Comparison of ENCODE assay signal across 8 cellular contexts in genomic region chr4:130233377-130234047, GRCh38.
DNase-seq lines count a peak whose midpoint lies in the region; ATAC-seq, FAIRE-seq and TF ChIP-seq lines count a peak whose summit lies in the region.

No MANE protein-coding gene starts in this region.

- ATAC-seq in GM21619 (IDR thresholded peaks at IDR 0.05; ENCODE audit: unreplicated experiment) (peak; percentile 100), HG03558 (IDR thresholded peaks at IDR 0.05; ENCODE audit: extremely low read depth, unreplicated experiment) (peak; percentile 100)

- no peak for TF ChIP-seq POLR2A in GM12892 (IDR thresholded peaks at IDR 0.05; ENCODE audit: low read depth, low read length)

- no peak for TF ChIP-seq CTCF in choroid plexus epithelial cell (conservative IDR thresholded peaks at IDR 0.05; ENCODE audit: low read depth, low read length)

- DNase-seq in GM18507 (ENCODE audit: extremely low spot score, insufficient read length, low read depth) (no peak), choroid plexus epithelial cell (ENCODE audit: low read depth) (peak; percentile 14), HuH-7.5 (ENCODE audit: low spot score) (no peak), GM12892 (ENCODE audit: insufficient read length) (no peak), DMS 273 (lab: John Stamatoyannopoulos, UW; ENCODE audit: unreplicated experiment) (no peak)
- no peak for DNase-seq in activated CD4-positive, CD25-positive, alpha-beta regulatory T cell (lab: John Stamatoyannopoulos, UW)

- no peak overlapping the region for H3K4me3 ChIP-seq in choroid plexus epithelial cell (ENCODE audit: low read depth, low read length)

- FAIRE-seq in GM18507 (lab: Jason Lieb, UNC) = peak; percentile 63
- no peak for FAIRE-seq in GM12892 (lab: Jason Lieb, UNC)
